In the genomic region with DNA sequence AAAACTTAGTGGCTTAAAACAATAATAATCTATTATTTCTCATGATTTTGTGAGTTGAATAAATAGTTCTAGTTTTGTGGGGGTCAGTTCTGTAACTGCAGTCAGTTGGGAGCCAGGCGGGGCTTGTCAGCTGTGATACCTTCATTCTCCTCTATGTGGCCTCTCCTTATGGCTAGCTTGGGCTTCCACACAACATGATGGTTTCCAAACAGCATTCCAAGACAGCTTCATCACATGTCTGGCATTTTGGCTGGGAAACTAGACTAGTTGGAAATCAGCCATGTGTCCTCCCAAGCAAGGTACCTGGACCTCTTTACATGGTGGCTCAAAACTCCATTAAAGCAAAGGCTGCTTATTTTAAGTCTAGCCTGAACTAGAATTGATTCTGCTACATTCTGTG, we compare ENCODE assay signal across 14 cellular contexts.
DNase-seq lines count a peak whose midpoint lies in the region; ATAC-seq, FAIRE-seq and TF ChIP-seq lines count a peak whose summit lies in the region.
"Had no signal": no experiment of that assay in that cellular context is flagged by ENCODE, and none has a peak within 500 bp of the region (broad histone marks: within the 10 kb centered on the region; RNA-seq: fewer than 3 reads in every experiment).

No MANE protein-coding gene starts in this region.

- H3K23ac ChIP-seq in IMR-90 (ENCODE audit: low read depth, low read length): no peak overlapping the region

- H3K9me3 ChIP-seq in BE2C (no peaks in the 10 kb centered on the region), IMR-90 (ENCODE audit: control insufficient read depth, insufficient read depth, low read length) (no peaks in the 10 kb centered on the region), K562 (replicated peaks; ENCODE audit: control insufficient read depth, insufficient read depth, low read depth, low read length) (no peaks in the 10 kb centered on the region), keratinocyte (ENCODE audit: control insufficient read depth, low read depth, low read length) (no peaks in the 10 kb centered on the region)
- H3K9me3 ChIP-seq in CD8-positive, alpha-beta memory T cell (ENCODE audit: low read length): no peaks in the 10 kb centered on the region
- H3K9me3 ChIP-seq: Peyer's patch had no signal

- H3K79me2 ChIP-seq in K562 (ENCODE audit: control insufficient read depth, insufficient read depth, low read length): no peaks in the 10 kb centered on the region
- H3K79me2 ChIP-seq in keratinocyte (ENCODE audit: control insufficient read depth, insufficient read depth, low read length): no peaks in the 10 kb centered on the region

- no peak overlapping the region for H3K56ac ChIP-seq in IMR-90 (ENCODE audit: extremely low read depth, insufficient read depth, low read length)

- TF ChIP-seq POLR2A in IMR-90 (IDR thresholded peaks at IDR 0.05; ENCODE audit: low read depth, low read length): no peak
- no peak for TF ChIP-seq POLR2A in K562 (conservative IDR thresholded peaks at IDR 0.05)

- H3K9me1 ChIP-seq in IMR-90 (ENCODE audit: insufficient read depth, low read length): no peaks in the 10 kb centered on the region; the same call in 1 of the 2 replicates
- no peaks in the 10 kb centered on the region for H3K9me1 ChIP-seq in K562 (ENCODE audit: control insufficient read depth, insufficient read depth, low read length)
- H3K9me1 ChIP-seq in keratinocyte (ENCODE audit: control insufficient read depth, extremely low read depth, insufficient read depth, low read length): no peaks in the 10 kb centered on the region

- no peaks in the 10 kb centered on the region for H4K20me1 ChIP-seq in IMR-90 (ENCODE audit: insufficient read depth, low read length)
- no peaks in the 10 kb centered on the region for H4K20me1 ChIP-seq in K562 (replicated peaks; ENCODE audit: control insufficient read depth, insufficient read depth, low read length)
- H4K20me1 ChIP-seq in keratinocyte (ENCODE audit: control insufficient read depth, extremely low read depth, insufficient read depth, low read length): no peaks in the 10 kb centered on the region

- no peak overlapping the region for H3K18ac ChIP-seq in IMR-90 (ENCODE audit: low read depth, low read length)

- DNase-seq in BE2C (no peak), IMR-90 (peak; percentile 43), K562 (ENCODE audit: extremely low read depth in 1 of 4, low spot score in 3 of 4) (no peak), keratinocyte (ENCODE audit: low read depth, low spot score) (peak; percentile 78), GM19239 (ENCODE audit: insufficient read length, low spot score) (no peak), KG1 (lab: John Stamatoyannopoulos, UW) (no peak)
- DNase-seq in CD8-positive, alpha-beta memory T cell: no peak
- DNase-seq: activated naive CD4-positive, alpha-beta T cell treated with Interleukin-2 at 50 U/mL for 16 hours; CD4-positive, alpha-beta T cell; effector memory CD4-positive, alpha-beta T cell; naive thymus-derived CD4-positive, alpha-beta T cell; Peyer's patch had no signal

- H3K36me3 ChIP-seq in BE2C (no peaks in the 10 kb centered on the region), IMR-90 (ENCODE audit: control insufficient read depth, insufficient read depth, low read length) (no peaks in the 10 kb centered on the region), K562 (ENCODE audit: control insufficient read depth, insufficient read depth, low read length) (no peaks in the 10 kb centered on the region), keratinocyte (ENCODE audit: control insufficient read depth in 2 of 2, extremely low read depth in 1 of 2, insufficient read depth in 2 of 2, low read length in 2 of 2) (no peaks in the 10 kb centered on the region)
- H3K36me3 ChIP-seq in CD8-positive, alpha-beta memory T cell (ENCODE audit: insufficient read depth, low read length): no peaks in the 10 kb centered on the region
- H3K36me3 ChIP-seq: Peyer's patch had no signal

- H3K4me3 ChIP-seq in BE2C (ENCODE audit: low read depth, low read length) (no peak overlapping the region), IMR-90 (ENCODE audit: insufficient read depth, low read depth, low read length) (no peak overlapping the region), K562 (no peak overlapping the region), keratinocyte (ENCODE audit: control insufficient read depth in 2 of 3, extremely low read depth in 1 of 3, insufficient read depth in 2 of 3, low read depth in 1 of 3, low read length in 3 of 3) (no peak overlapping the region)
- no peak overlapping the region for H3K4me3 ChIP-seq in CD8-positive, alpha-beta memory T cell (ENCODE audit: low read length)
- H3K4me3 ChIP-seq: Peyer's patch had no signal

- no peak overlapping the region for H2BK120ac ChIP-seq in IMR-90 (ENCODE audit: low read depth, low read length)

- H4K5ac ChIP-seq in IMR-90 (ENCODE audit: low read depth, low read length): no peak overlapping the region

- 83% methylated on average over 1 of the region's 1 CpG; no CpG with 5 or more reads in 1 of the 2 experiments for WGBS in IMR-90 (ENCODE audit: extremely low coverage in 2 of 2, insufficient read length in 1 of 2), 2 experiments
- WGBS in K562 (ENCODE audit: insufficient coverage, low coverage, missing lambda C conversion rate): 6% methylated on average over 1 of the region's 1 CpG

- H3K4ac ChIP-seq in IMR-90 (ENCODE audit: low read depth, low read length): no peak overlapping the region

- no peaks in the 10 kb centered on the region for H3K27me3 Mint-ChIP-seq in CD8-positive, alpha-beta memory T cell
- H3K27me3 Mint-ChIP-seq: CD4-positive, alpha-beta T cell; naive thymus-derived CD4-positive, alpha-beta T cell had no signal

- TF ChIP-seq EP300 in K562 (IDR thresholded peaks at IDR 0.05; ENCODE audit: low read length): no peak

- no peak overlapping the region for H2BK20ac ChIP-seq in IMR-90 (ENCODE audit: low read depth, low read length)

- no peaks in the 10 kb centered on the region for H3K4me1 Mint-ChIP-seq in CD8-positive, alpha-beta memory T cell
- H3K4me1 Mint-ChIP-seq: stimulated activated effector memory CD8-positive, alpha-beta T cell treated with anti-CD3 and anti-CD28 coated beads, Interleukin-12 subunit alpha, Interleukin-12 subunit beta, amount 100 ng/mL, for 72 hours had no signal

- H4K8ac ChIP-seq in IMR-90 (ENCODE audit: low read depth in 2 of 2, low read length in 2 of 2): no peak overlapping the region

- H3K27ac ChIP-seq in IMR-90 (ENCODE audit: insufficient read depth, low read length) (no peak overlapping the region), K562 (ENCODE audit: extremely low read depth, low read depth, low read length) (no peak overlapping the region), keratinocyte (ENCODE audit: control insufficient read depth, insufficient read depth, low read length) (no peak overlapping the region)
- no peak overlapping the region for H3K27ac ChIP-seq in CD8-positive, alpha-beta memory T cell (ENCODE audit: low read depth, low read length)
- H3K27ac ChIP-seq: Peyer's patch had no signal

- H3K4me3 Mint-ChIP-seq in CD8-positive, alpha-beta memory T cell: no peak overlapping the region
- H3K4me3 Mint-ChIP-seq: CD4-positive, alpha-beta T cell; naive thymus-derived CD4-positive, alpha-beta T cell; stimulated activated effector memory CD8-positive, alpha-beta T cell treated with anti-CD3 and anti-CD28 coated beads, Interleukin-12 subunit alpha, Interleukin-12 subunit beta, amount 100 ng/mL, for 72 hours had no signal

- FAIRE-seq in K562 (lab: Jason Lieb, UNC) (no peak), keratinocyte (lab: Jason Lieb, UNC) (peak; percentile 85), GM19239 (lab: Jason Lieb, UNC) (no peak)

- dilution Hi-C loops in IMR-90 (cut with HindIII; ENCODE audit: low sequenced_read_pairs, unreplicated experiment) (no loop called here), keratinocyte (cut with MboI; ENCODE audit: extremely low pct_ligation_motif_present, low sequenced_read_pairs) (no loop called here)

- H2BK5ac ChIP-seq in IMR-90 (ENCODE audit: low read depth, low read length, poor library complexity, severe bottlenecking): no peak overlapping the region

- no peaks in the 10 kb centered on the region for H3K79me1 ChIP-seq in IMR-90 (ENCODE audit: low read depth in 1 of 2, low read length in 2 of 2)

- TF ChIP-seq CTCF in BE2C (IDR thresholded peaks at IDR 0.05; ENCODE audit: low read depth, low read length) (0 out of 2 replicates have a peak, but pooled peaks have one; percentile 8), IMR-90 (conservative IDR thresholded peaks at IDR 0.05; ENCODE audit: low read depth, low read length) (0 out of 2 replicates have a peak, but pooled peaks have one; percentile 4), K562 (IDR thresholded peaks at IDR 0.05 in 2 of 3, conservative IDR thresholded peaks at IDR 0.05 in 1 of 3; ENCODE audit: insufficient read depth in 2 of 3, low read depth in 1 of 3, low read length in 3 of 3) (peak in 1 of 3 experiments; percentile 11; a peak in 1 of 6 replicates), keratinocyte (optimal IDR thresholded peaks at IDR 0.05 in 1 of 3, IDR thresholded peaks at IDR 0.05 in 1 of 3, conservative IDR thresholded peaks at IDR 0.05 in 1 of 3; ENCODE audit: extremely low read depth in 1 of 3, insufficient read depth in 2 of 3, low read length in 3 of 3) (peak; percentile 28 to 48 (median 47))

- H2AK9ac ChIP-seq in IMR-90 (replicated peaks; ENCODE audit: low read depth, low read length, poor library complexity): no peak overlapping the region

- no peaks in the 10 kb centered on the region for H3K9me3 Mint-ChIP-seq in CD8-positive, alpha-beta memory T cell
- H3K9me3 Mint-ChIP-seq: CD4-positive, alpha-beta T cell; stimulated activated effector memory CD8-positive, alpha-beta T cell treated with anti-CD3 and anti-CD28 coated beads, Interleukin-12 subunit alpha, Interleukin-12 subunit beta, amount 100 ng/mL, for 72 hours had no signal

- H3K36me3 Mint-ChIP-seq in CD8-positive, alpha-beta memory T cell: no peaks in the 10 kb centered on the region
- H3K36me3 Mint-ChIP-seq: stimulated activated effector memory CD8-positive, alpha-beta T cell treated with anti-CD3 and anti-CD28 coated beads, Interleukin-12 subunit alpha, Interleukin-12 subunit beta, amount 100 ng/mL, for 72 hours had no signal

- intact Hi-C loops in IMR-90 (cut with micrococcal nuclease): no loop called here
- intact Hi-C loops in K562 (cut with micrococcal nuclease): no loop called here

- H3K27me3 ChIP-seq in BE2C (no peaks in the 10 kb centered on the region; the same call in 1 of the 2 replicates), IMR-90 (ENCODE audit: control insufficient read depth, insufficient read depth, low read length) (no peaks in the 10 kb centered on the region; the same call in 1 of the 2 replicates), K562 (ENCODE audit: control insufficient read depth in 2 of 2, insufficient read depth in 2 of 2, low read length in 2 of 2) (no peaks in the 10 kb centered on the region; a peak in 1 of 5 replicates), keratinocyte (ENCODE audit: control insufficient read depth, extremely low read depth, insufficient read depth, low read length) (no peaks in the 10 kb centered on the region)
- H3K27me3 ChIP-seq in CD8-positive, alpha-beta memory T cell (ENCODE audit: insufficient read depth, low read length, poor library complexity, severe bottlenecking): no peaks in the 10 kb centered on the region
- H3K27me3 ChIP-seq: Peyer's patch had no signal

- ATAC-seq in IMR-90 (ENCODE audit: low read depth) (peak; percentile 44; the same call in 1 of the 2 replicates), K562 (peak; percentile 79), GM18861 (IDR thresholded peaks at IDR 0.05; ENCODE audit: unreplicated experiment) (no peak)
- ATAC-seq: naive thymus-derived CD4-positive, alpha-beta T cell; stimulated activated effector memory CD8-positive, alpha-beta T cell treated with anti-CD3 and anti-CD28 coated beads, Interleukin-12 subunit alpha, Interleukin-12 subunit beta, amount 100 ng/mL, for 72 hours had no signal

- no peaks in the 10 kb centered on the region for H3K4me1 ChIP-seq in BE2C
- no peaks in the 10 kb centered on the region for H3K4me1 ChIP-seq in IMR-90 (ENCODE audit: control insufficient read depth, insufficient read depth, low read length)
- no peaks in the 10 kb centered on the region for H3K4me1 ChIP-seq in K562 (replicated peaks in 1 of 2; ENCODE audit: control insufficient read depth in 2 of 2, insufficient read depth in 2 of 2, low read length in 2 of 2)
- H3K4me1 ChIP-seq in keratinocyte (ENCODE audit: control insufficient read depth, extremely low read depth, insufficient read depth, low read length): peaks cover 9% of the 10 kb centered on the region
- no peaks in the 10 kb centered on the region for H3K4me1 ChIP-seq in CD8-positive, alpha-beta memory T cell (ENCODE audit: insufficient read depth, low read length)
- H3K4me1 ChIP-seq: Peyer's patch had no signal

- H3K14ac ChIP-seq in IMR-90 (replicated peaks; ENCODE audit: low read depth, low read length): no peak overlapping the region

- no peak overlapping the region for H4K91ac ChIP-seq in IMR-90 (ENCODE audit: insufficient read depth, low read depth, low read length)

- in situ Hi-C loops in IMR-90 (cut with MboI; ENCODE audit: low sequenced_read_pairs) (no loop called here), K562 (cut with MboI) (no loop called here)

- CTCF ChIA-PET in IMR-90 (lab: Yijun Ruan, JAX): no interaction called here
- CTCF ChIA-PET in K562 (lab: Yijun Ruan, JAX; ENCODE audit: low intra/inter-chr PET ratio): no interaction called here
- CTCF ChIA-PET in CD8-positive, alpha-beta memory T cell (lab: Charles Lee): no interaction called here

- BruUV-seq in IMR-90 (replicated peaks; lab: Mats Ljungman, UMichigan) (no TSS peak), K562 (replicated peaks; lab: Mats Ljungman, UMichigan) (no TSS peak)

- H2AK5ac ChIP-seq in IMR-90 (ENCODE audit: low read depth, low read length): no peak overlapping the region

- H3K4me2 ChIP-seq in IMR-90 (ENCODE audit: low read depth, low read length) (no peak overlapping the region), K562 (ENCODE audit: insufficient read depth, low read length) (no peak overlapping the region), keratinocyte (ENCODE audit: control insufficient read depth, extremely low read depth, insufficient read depth, low read depth, low read length) (no peak overlapping the region)

- H3K9ac ChIP-seq in IMR-90 (ENCODE audit: low read depth, low read length) (no peak overlapping the region), K562 (ENCODE audit: insufficient read depth in 1 of 2, low read depth in 2 of 2, low read length in 2 of 2) (no peak overlapping the region), keratinocyte (ENCODE audit: control insufficient read depth, extremely low read depth, insufficient read depth, low read length) (no peak overlapping the region)

- TF ChIP-seq RAD21 in IMR-90 (IDR thresholded peaks at IDR 0.05; ENCODE audit: low read length) (no peak), K562 (CRISPR knock-in tag; conservative IDR thresholded peaks at IDR 0.05 in 1 of 2, IDR thresholded peaks at IDR 0.05 in 1 of 2) (no peak)

- no peak overlapping the region for H3K27ac Mint-ChIP-seq in CD8-positive, alpha-beta memory T cell
- H3K27ac Mint-ChIP-seq: CD4-positive, alpha-beta T cell; naive thymus-derived CD4-positive, alpha-beta T cell; stimulated activated effector memory CD8-positive, alpha-beta T cell treated with anti-CD3 and anti-CD28 coated beads, Interleukin-12 subunit alpha, Interleukin-12 subunit beta, amount 100 ng/mL, for 72 hours had no signal

- POLR2A ChIA-PET in IMR-90 (lab: Charles Lee; ENCODE audit: unreplicated experiment) (no interaction called here), K562 (lab: Yijun Ruan, JAX) (no interaction called here)
- POLR2A ChIA-PET in CD8-positive, alpha-beta memory T cell (lab: Charles Lee): no interaction called here

- H2AFZ ChIP-seq in IMR-90 (replicated peaks; ENCODE audit: low read length, poor library complexity) (no peak overlapping the region), K562 (ENCODE audit: low read depth, low read length) (no peak overlapping the region), keratinocyte (ENCODE audit: control insufficient read depth, low read length) (no peak overlapping the region)

- no peak overlapping the region for H2BK15ac ChIP-seq in IMR-90 (ENCODE audit: low read depth, low read length)

Comparison
In these comparisons a context has a peak if more than half of its experiments do, and no peak if none do; other contexts are left out.
1. DNase-seq: peak in IMR-90 (single experiment) and keratinocyte (single experiment); none in BE2C (single experiment), K562 (0 of 4), GM19239 (single experiment), CD8-positive, alpha-beta memory T cell (0 of 5) and KG1 (single experiment).